ENCODE assay signal across 10 cellular contexts in genomic region chr2:227188292-227188691, GRCh38. TPM values are rescaled to one million over a fixed set of nuclear protein-coding genes. Genes with fewer than 3 reads are reported as not detected.
DNase-seq lines count a peak whose midpoint lies in the region; ATAC-seq and TF ChIP-seq lines count a peak whose summit lies in the region.
"Had no signal": no experiment of that assay in that cellular context is flagged by ENCODE, and none has a peak within 500 bp of the region (broad histone marks: within the 10 kb centered on the region; RNA-seq: fewer than 3 reads in every experiment).

No MANE protein-coding gene starts in this region.

- no peak overlapping the region for H3K4me3 Mint-ChIP-seq in stimulated activated memory B cell treated with anti-CD40 and anti-IgM and Interleukin-4, amounts not matched to agents 10 μg/mL and 1 μg/mL and 100 μg/mL, for 72 hours
- H3K4me3 Mint-ChIP-seq in natural killer cell: no peak overlapping the region
- no peak overlapping the region for H3K4me3 Mint-ChIP-seq in effector memory CD8-positive, alpha-beta T cell

- H3K9me3 ChIP-seq in lower lobe of right lung: no peaks in the 10 kb centered on the region

- H3K27me3 ChIP-seq in lower lobe of right lung (ENCODE audit: low read depth): no peaks in the 10 kb centered on the region

- peaks cover 46% of the 10 kb centered on the region for H3K4me1 Mint-ChIP-seq in stimulated activated memory B cell treated with anti-CD40 and anti-IgM and Interleukin-4, amounts not matched to agents 10 μg/mL and 1 μg/mL and 100 μg/mL, for 72 hours
- no peaks in the 10 kb centered on the region for H3K4me1 Mint-ChIP-seq in natural killer cell
- H3K4me1 Mint-ChIP-seq in effector memory CD8-positive, alpha-beta T cell (ENCODE audit: low read depth in 2 of 2): no peaks in the 10 kb centered on the region

- intact Hi-C loops in lower lobe of right lung (cut with DNase I): no loop called here
- intact Hi-C loops in natural killer cell (cut with micrococcal nuclease): no loop called here

- H3K9me3 Mint-ChIP-seq in stimulated activated memory B cell treated with anti-CD40 and anti-IgM and Interleukin-4, amounts not matched to agents 10 μg/mL and 1 μg/mL and 100 μg/mL, for 72 hours: no peaks in the 10 kb centered on the region
- no peaks in the 10 kb centered on the region for H3K9me3 Mint-ChIP-seq in natural killer cell
- no peaks in the 10 kb centered on the region for H3K9me3 Mint-ChIP-seq in effector memory CD8-positive, alpha-beta T cell

- H3K36me3 Mint-ChIP-seq in stimulated activated memory B cell treated with anti-CD40 and anti-IgM and Interleukin-4, amounts not matched to agents 10 μg/mL and 1 μg/mL and 100 μg/mL, for 72 hours: peaks cover 12% of the 10 kb centered on the region
- no peaks in the 10 kb centered on the region for H3K36me3 Mint-ChIP-seq in natural killer cell
- peaks cover 2% of the 10 kb centered on the region for H3K36me3 Mint-ChIP-seq in effector memory CD8-positive, alpha-beta T cell (ENCODE audit: insufficient read depth)

- peak; percentile 28 for DNase-seq in SKM-1 (lab: John Stamatoyannopoulos, UW; ENCODE audit: unreplicated experiment)
- DNase-seq in lower lobe of right lung: no peak
- DNase-seq in natural killer cell: no peak
- no peak for DNase-seq in NCI-H187 (lab: John Stamatoyannopoulos, UW)
- DNase-seq in effector memory CD8-positive, alpha-beta T cell: no peak
- DNase-seq: foreskin melanocyte had no signal

- ATAC-seq in GM18502 (IDR thresholded peaks at IDR 0.05; ENCODE audit: poor library complexity, unreplicated experiment) (peak; percentile 84), HG02870 (IDR thresholded peaks at IDR 0.05; ENCODE audit: unreplicated experiment) (peak; percentile 70), lower lobe of right lung (peak; percentile 69 to 80), natural killer cell (no peak)
- ATAC-seq in stimulated activated memory B cell treated with anti-CD40 and anti-IgM and Interleukin-4, amounts not matched to agents 10 μg/mL and 1 μg/mL and 100 μg/mL, for 72 hours: no peak
- no peak for ATAC-seq in effector memory CD8-positive, alpha-beta T cell (replicated peaks)

- no peak overlapping the region for H3K27ac Mint-ChIP-seq in stimulated activated memory B cell treated with anti-CD40 and anti-IgM and Interleukin-4, amounts not matched to agents 10 μg/mL and 1 μg/mL and 100 μg/mL, for 72 hours
- H3K27ac Mint-ChIP-seq in natural killer cell: no peak overlapping the region
- H3K27ac Mint-ChIP-seq in effector memory CD8-positive, alpha-beta T cell: no peak overlapping the region

- H3K4me3 ChIP-seq in lower lobe of right lung: no peak overlapping the region

- H3K27me3 Mint-ChIP-seq in stimulated activated memory B cell treated with anti-CD40 and anti-IgM and Interleukin-4, amounts not matched to agents 10 μg/mL and 1 μg/mL and 100 μg/mL, for 72 hours: no peaks in the 10 kb centered on the region
- peaks cover 20 to 33% of the 10 kb centered on the region in 2 donors for H3K27me3 Mint-ChIP-seq in natural killer cell (ENCODE audit: low read depth in 2 of 2)
- peaks cover 37 to 46% of the 10 kb centered on the region in 2 donors for H3K27me3 Mint-ChIP-seq in effector memory CD8-positive, alpha-beta T cell

- no peaks in the 10 kb centered on the region for H3K36me3 ChIP-seq in lower lobe of right lung

- no peaks in the 10 kb centered on the region for H3K4me1 ChIP-seq in lower lobe of right lung

- peak overlapping the region; percentile 43 for H3K27ac ChIP-seq in lower lobe of right lung
- H3K27ac ChIP-seq: RWPE1 had no signal

- TF ChIP-seq CTCF in lower lobe of right lung (IDR thresholded peaks at IDR 0.05) (no peak), natural killer cell (IDR thresholded peaks at IDR 0.05) (no peak)

RNA-seq across cellular contexts. Expression of gene COL4A3, which starts 23.9 kb away (rescaled TPM):
- 33.6 TPM for total RNA-seq in lower lobe of right lung
- total RNA-seq in natural killer cell: 1 to 10 TPM in 2 of 3 donors, under 1 TPM in 1; 0.45 to 1.8 (median 1.0) TPM

RNA-seq across cellular contexts. Expression of gene COL4A4, which starts 24.3 kb away (rescaled TPM):
- 24.3 TPM for total RNA-seq in lower lobe of right lung
- 1 to 10 TPM in 1 of 3 donors, under 1 TPM in 2; 0.31 to 2.3 (median 0.88) TPM for total RNA-seq in natural killer cell

Comparison
In these comparisons a context has a peak if more than half of its experiments do, and no peak if none do; other contexts are left out.
1. ATAC-seq: peak in GM18502 (single experiment), HG02870 (single experiment) and lower lobe of right lung (2 of 2); none in stimulated activated memory B cell treated with anti-CD40 and anti-IgM and Interleukin-4, amounts not matched to agents 10 μg/mL and 1 μg/mL and 100 μg/mL, for 72 hours (single experiment), natural killer cell (0 of 3) and effector memory CD8-positive, alpha-beta T cell (single experiment).
2. RNA of gene COL4A3, which starts 23.9 kb away (total RNA-seq): 33.6 TPM in lower lobe of right lung (single experiment); 0.45 to 1.8 TPM in natural killer cell; every median in the first group is over 10 times any median in the second.